ENCODE assay signal across 11 cellular contexts in genomic region chr3:155391583-155391982, GRCh38.
DNase-seq lines count a peak whose midpoint lies in the region; ATAC-seq, FAIRE-seq and TF ChIP-seq lines count a peak whose summit lies in the region.
"Had no signal": no experiment of that assay in that cellular context is flagged by ENCODE, and none has a peak within 500 bp of the region (broad histone marks: within the 10 kb centered on the region; RNA-seq: fewer than 3 reads in every experiment).

No MANE protein-coding gene starts in this region.

- H3K79me2 ChIP-seq in PC-3 (ENCODE audit: low read length), result no peaks in the 10 kb centered on the region

- BruUV-seq in PC-3 (replicated peaks; lab: Mats Ljungman, UMichigan), result no TSS peak

- TF ChIP-seq CTCF in PC-3 (conservative IDR thresholded peaks at IDR 0.05; ENCODE audit: low read depth, low read length) (no peak), fibroblast of pulmonary artery (IDR thresholded peaks at IDR 0.05; ENCODE audit: low read length, missing control alignments) (no peak), psoas muscle (IDR thresholded peaks at IDR 0.05) (no peak)

- no peak for TF ChIP-seq POLR2A in GM12892 (IDR thresholded peaks at IDR 0.05; ENCODE audit: low read depth, low read length)

- peak; percentile 99 for ATAC-seq in PC-3
- ATAC-seq in psoas muscle, result peak; percentile 83 to 97 (median 88)
- ATAC-seq in GM21717 (IDR thresholded peaks at IDR 0.05; ENCODE audit: unreplicated experiment), result no peak

- CTCF ChIA-PET in PC-3 (lab: Charles Lee), result interaction anchor here (0.5 kb wide), 1 partner anchor 144 kb away, joined by 3 read pairs; no protein-coding TSS in a partner anchor

- H3K27me3 ChIP-seq in PC-3 (ENCODE audit: low read length) (no peaks in the 10 kb centered on the region), psoas muscle (ENCODE audit: insufficient read depth in 3 of 3, low read length in 2 of 3) (no peaks in the 10 kb centered on the region)

- peak overlapping the region; percentile 62 for H3K4me2 ChIP-seq in PC-3 (ENCODE audit: low read length)

- no peaks in the 10 kb centered on the region for H3K36me3 ChIP-seq in PC-3 (ENCODE audit: low read depth, low read length)
- H3K36me3 ChIP-seq in psoas muscle (ENCODE audit: insufficient read depth in 1 of 2, low read depth in 1 of 2), result no peaks in the 10 kb centered on the region

- no peaks in the 10 kb centered on the region for H3K9me2 ChIP-seq in PC-3 (replicated peaks; ENCODE audit: low read length)

- DNase-seq in DMS79 (lab: John Stamatoyannopoulos, UW) (peak; percentile 40), PC-3 (peak; percentile 93), fibroblast of pulmonary artery (ENCODE audit: low read depth) (peak; percentile 26), psoas muscle (peak in 1 of 2 donors; percentile 26), GM12892 (ENCODE audit: insufficient read length) (no peak), NCI-H1105 (lab: John Stamatoyannopoulos, UW) (no peak), NCI-H1930 (lab: John Stamatoyannopoulos, UW) (no peak)
- DNase-seq: activated naive CD4-positive, alpha-beta T cell; NCI-H2171 had no signal

- H3K9me3 ChIP-seq in PC-3 (ENCODE audit: low read length) (no peaks in the 10 kb centered on the region), psoas muscle (no peaks in the 10 kb centered on the region)

- no peak for FAIRE-seq in GM12892 (lab: Jason Lieb, UNC)

- POLR2A ChIA-PET in PC-3 (lab: Charles Lee; ENCODE audit: unreplicated experiment), result no interaction called here

- H2AFZ ChIP-seq in PC-3 (ENCODE audit: low read length), result peak overlapping the region; percentile 16; the same call in 1 of the 2 replicates

- H3K27ac ChIP-seq in PC-3 (ENCODE audit: low read length), result peak overlapping the region; percentile 51
- no peak overlapping the region for H3K27ac ChIP-seq in psoas muscle

- H3K9ac ChIP-seq in PC-3 (ENCODE audit: low read length), result no peak overlapping the region

- 2 to 12% (median 5%) methylated on average over 2 of the region's 2 CpGs for WGBS in psoas muscle, 3 donors

- intact Hi-C loops in PC-3 (cut with micrococcal nuclease) (loop anchor here (1.0 kb wide), 1 partner anchor 25 kb away; no protein-coding TSS in a partner anchor), psoas muscle (cut with DNase I) (no loop called here)

- no peaks in the 10 kb centered on the region for H3F3A ChIP-seq in PC-3 (ENCODE audit: low read length, unreplicated experiment)

- H4K20me1 ChIP-seq in PC-3 (ENCODE audit: low read length), result no peaks in the 10 kb centered on the region

- 0 out of 2 replicates have a peak overlapping the region, but pooled peaks have one; percentile 3 for H3K4me3 ChIP-seq in PC-3 (ENCODE audit: low read length)
- no peak overlapping the region for H3K4me3 ChIP-seq in fibroblast of pulmonary artery (replicated peaks; ENCODE audit: low read depth, low read length)
- no peak overlapping the region for H3K4me3 ChIP-seq in psoas muscle
- H3K4me3 ChIP-seq: skin epidermis had no signal

- H3K4me1 ChIP-seq in PC-3 (ENCODE audit: insufficient read depth, low read length) (peaks cover 26% of the 10 kb centered on the region), psoas muscle (peaks cover 3% of the 10 kb centered on the region)

Comparison
In these comparisons a context has a peak if more than half of its experiments do, and no peak if none do; other contexts are left out.
1. DNase-seq: peak in DMS79 (single experiment), PC-3 (single experiment) and fibroblast of pulmonary artery (single experiment); none in GM12892 (single experiment), NCI-H1105 (single experiment) and NCI-H1930 (0 of 2).